In the genomic region with DNA sequence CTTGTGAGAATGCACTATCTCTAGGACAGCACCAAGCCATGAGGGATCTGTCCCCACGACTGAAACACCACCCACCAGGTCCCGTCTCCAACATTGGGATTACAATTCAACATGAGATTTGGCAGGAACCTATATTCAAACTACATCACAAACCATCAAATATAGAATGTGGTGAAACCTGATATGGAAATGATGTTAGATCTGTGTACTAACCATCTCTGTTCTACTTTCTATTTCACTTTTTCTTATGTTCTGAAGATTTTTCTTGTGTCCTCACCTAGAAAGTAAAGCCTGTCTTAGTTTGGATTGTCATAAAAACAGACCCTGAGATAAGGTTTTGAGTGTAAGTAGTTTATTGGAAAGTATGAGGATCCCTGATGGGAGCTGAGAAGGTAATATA, we compare ENCODE assay signal across 20 cellular contexts. TPM values are rescaled to one million over a fixed set of nuclear protein-coding genes. Genes with fewer than 3 reads are reported as not detected.
"Had no signal": no experiment of that assay in that cellular context is flagged by ENCODE, and none has a peak within 500 bp of the region (broad histone marks: within the 10 kb centered on the region; RNA-seq: fewer than 3 reads in every experiment).

No MANE protein-coding gene starts in this region.

- H3K27me3 ChIP-seq: ascending aorta, colonic mucosa, spleen, upper lobe of right lung had no signal

- H3K27ac ChIP-seq: ascending aorta, colonic mucosa, epithelial cell of prostate, spleen, thoracic aorta, upper lobe of right lung had no signal

- H3K4me3 ChIP-seq: ascending aorta, colonic mucosa, spleen, thoracic aorta, upper lobe of right lung had no signal

- ATAC-seq: activated CD4-positive, alpha-beta T cell treated with anti-CD3 and anti-CD28 coated beads for 36 hours; left ventricle myocardium superior; stimulated activated naive B cell treated with anti-CD40 and anti-IgM and Interleukin-4, amounts not matched to agents 10 μg/mL and 1 μg/mL and 100 μg/mL, for 72 hours; upper lobe of right lung; WTC11 had no signal

- DNase-seq: activated CD4-positive, alpha-beta T cell treated with anti-CD3 and anti-CD28 coated beads for 36 hours; activated CD4-positive, alpha-beta T cell treated with anti-CD3 and anti-CD28 coated beads, Interleukin-2, amount 50 U/mL, for 48 hours; activated gamma-delta T cell; colonic mucosa; endodermal cell; foreskin fibroblast; left ventricle myocardium superior; retina; spleen; stimulated activated naive B cell treated with anti-CD40 and anti-IgM and Interleukin-4, amounts not matched to agents 10 μg/mL and 1 μg/mL and 100 μg/mL, for 72 hours; upper lobe of right lung had no signal

- H3K9me3 ChIP-seq: ascending aorta, colonic mucosa, thoracic aorta, upper lobe of right lung had no signal

- H3K4me1 ChIP-seq: ascending aorta, colonic mucosa, spleen, upper lobe of right lung had no signal

- H3K36me3 ChIP-seq: ascending aorta, colonic mucosa, spleen, thoracic aorta, upper lobe of right lung had no signal

RNA-seq across cellular contexts. Expression of gene TACR3, which starts 37.8 kb away (rescaled TPM):
- total RNA-seq: activated CD4-positive, alpha-beta T cell treated with anti-CD3 and anti-CD28 coated beads for 36 hours; ascending aorta; colonic mucosa; glomerular endothelial cell; left ventricle myocardium superior; mononuclear cell; omental fat pad; posterior vena cava; spleen; thoracic aorta; upper lobe of right lung had no signal
- polyA plus RNA-seq: adipose tissue, spleen had no signal
